8 cellular contexts compared by ENCODE assay signal in genomic region chr17:63774141-63774981, GRCh38. TPM values are rescaled to one million over a fixed set of nuclear protein-coding genes. Genes with fewer than 3 reads are reported as not detected.
DNase-seq lines count a peak whose midpoint lies in the region; ATAC-seq, FAIRE-seq and TF ChIP-seq lines count a peak whose summit lies in the region.

A gene with protein sequence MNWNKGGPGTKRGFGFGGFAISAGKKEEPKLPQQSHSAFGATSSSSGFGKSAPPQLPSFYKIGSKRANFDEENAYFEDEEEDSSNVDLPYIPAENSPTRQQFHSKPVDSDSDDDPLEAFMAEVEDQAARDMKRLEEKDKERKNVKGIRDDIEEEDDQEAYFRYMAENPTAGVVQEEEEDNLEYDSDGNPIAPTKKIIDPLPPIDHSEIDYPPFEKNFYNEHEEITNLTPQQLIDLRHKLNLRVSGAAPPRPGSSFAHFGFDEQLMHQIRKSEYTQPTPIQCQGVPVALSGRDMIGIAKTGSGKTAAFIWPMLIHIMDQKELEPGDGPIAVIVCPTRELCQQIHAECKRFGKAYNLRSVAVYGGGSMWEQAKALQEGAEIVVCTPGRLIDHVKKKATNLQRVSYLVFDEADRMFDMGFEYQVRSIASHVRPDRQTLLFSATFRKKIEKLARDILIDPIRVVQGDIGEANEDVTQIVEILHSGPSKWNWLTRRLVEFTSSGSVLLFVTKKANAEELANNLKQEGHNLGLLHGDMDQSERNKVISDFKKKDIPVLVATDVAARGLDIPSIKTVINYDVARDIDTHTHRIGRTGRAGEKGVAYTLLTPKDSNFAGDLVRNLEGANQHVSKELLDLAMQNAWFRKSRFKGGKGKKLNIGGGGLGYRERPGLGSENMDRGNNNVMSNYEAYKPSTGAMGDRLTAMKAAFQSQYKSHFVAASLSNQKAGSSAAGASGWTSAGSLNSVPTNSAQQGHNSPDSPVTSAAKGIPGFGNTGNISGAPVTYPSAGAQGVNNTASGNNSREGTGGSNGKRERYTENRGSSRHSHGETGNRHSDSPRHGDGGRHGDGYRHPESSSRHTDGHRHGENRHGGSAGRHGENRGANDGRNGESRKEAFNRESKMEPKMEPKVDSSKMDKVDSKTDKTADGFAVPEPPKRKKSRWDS (plus strand): TSS chr17:63774170. CDS start chr17:63787050, 12,880 bp downstream.

- peak; percentile 14 for ATAC-seq in GM21723 (IDR thresholded peaks at IDR 0.05; ENCODE audit: unreplicated experiment)
- ATAC-seq in stimulated activated naive CD8-positive, alpha-beta T cell treated with anti-CD3 and anti-CD28 coated beads, Interleukin-15, amount 100 ng/mL, for 72 hours = peak; percentile 23
- ATAC-seq in HG02973 (IDR thresholded peaks at IDR 0.05; ENCODE audit: unreplicated experiment) = no peak

- H3K4me3 ChIP-seq in H1 (ENCODE audit: extremely low read depth in 1 of 4, insufficient read depth in 2 of 4, low read depth in 3 of 4, low read length in 4 of 4) (peak within 1 kb of the TSS; percentile 84 to 97 (median 94)), mesodermal cell (ENCODE audit: extremely low read depth, insufficient read depth, low read length, poor library complexity, severe bottlenecking) (peak within 1 kb of the TSS; percentile 100)

- peak within 1 kb of the TSS; percentile 50; the same call in 1 of the 2 replicates for H2BK12ac ChIP-seq in H1 (ENCODE audit: low read depth, low read length)

- no peak for TF ChIP-seq POLR2A in H1 (IDR thresholded peaks at IDR 0.05; ENCODE audit: control extremely low read depth in 1 of 2, low read depth in 2 of 2, low read length in 2 of 2)

- peak within 1 kb of the TSS; percentile 69 for H2AK5ac ChIP-seq in H1 (ENCODE audit: low read depth, low read length)

- H3K9me3 Mint-ChIP-seq in stimulated activated naive CD8-positive, alpha-beta T cell treated with anti-CD3 and anti-CD28 coated beads, Interleukin-15, amount 100 ng/mL, for 72 hours = no peaks in the 10 kb centered on the region

- H3K14ac ChIP-seq in H1 (ENCODE audit: insufficient read length) = no peak within 1 kb of the TSS

- H3K9me3 ChIP-seq in H1 (ENCODE audit: insufficient read depth in 2 of 2, low read depth in 1 of 2, low read length in 1 of 2) = no peaks in the 10 kb centered on the region
- H3K9me3 ChIP-seq in mesodermal cell (ENCODE audit: control insufficient read depth, low read length) = no peaks in the 10 kb centered on the region

- DNase-seq in D341Med (ENCODE audit: low spot score) = peak; percentile 77
- peak; percentile 71 for DNase-seq in NCI-H146 (lab: John Stamatoyannopoulos, UW)
- DNase-seq in activated CD4-positive, alpha-beta T cell treated with anti-CD3 and anti-CD28 coated beads, Interleukin-2, amount 50 U/mL, for 1 hour = peak; percentile 90
- no peak for DNase-seq in H1 (ENCODE audit: low read depth in 1 of 2, low spot score in 2 of 2)
- no peak for DNase-seq in stimulated activated naive CD8-positive, alpha-beta T cell treated with anti-CD3 and anti-CD28 coated beads, Interleukin-15, amount 100 ng/mL, for 72 hours

- peak within 1 kb of the TSS; percentile 89 to 98 for H3K4me2 ChIP-seq in H1 (ENCODE audit: insufficient read depth in 1 of 2, low read depth in 2 of 2, low read length in 2 of 2)

- H2BK5ac ChIP-seq in H1 (ENCODE audit: low read depth, low read length) = peak within 1 kb of the TSS; percentile 96

- H2AFZ ChIP-seq in H1 (ENCODE audit: low read length) = peak within 1 kb of the TSS; percentile 55; the same call in 1 of the 2 replicates

- H3K4me3 Mint-ChIP-seq in stimulated activated naive CD8-positive, alpha-beta T cell treated with anti-CD3 and anti-CD28 coated beads, Interleukin-15, amount 100 ng/mL, for 72 hours = peak within 1 kb of the TSS; percentile 99

- H3K23me2 ChIP-seq in H1 (ENCODE audit: low read depth, low read length) = peaks cover 11% of the 10 kb centered on the region

- POLR2A ChIA-PET in H1 (lab: Charles Lee; ENCODE audit: partially characterized antibody) = interaction anchor here (0.6 to 24.4 kb wide), 29 partner anchors 9 to 731 kb away, joined by 3 to 481 read pairs (median 6); partner anchors contain the start of genes FTSJ3, LIMD2, MAP3K3 and PSMC5

- peaks cover 55% of the 10 kb centered on the region for H3K4me1 Mint-ChIP-seq in stimulated activated naive CD8-positive, alpha-beta T cell treated with anti-CD3 and anti-CD28 coated beads, Interleukin-15, amount 100 ng/mL, for 72 hours

- no peaks in the 10 kb centered on the region for H3K27me3 ChIP-seq in H1 (replicated peaks in 1 of 4; ENCODE audit: control insufficient read depth in 3 of 4, extremely low read depth in 1 of 4, insufficient read depth in 3 of 4, low read length in 3 of 4)

- H3K27me3 Mint-ChIP-seq in stimulated activated naive CD8-positive, alpha-beta T cell treated with anti-CD3 and anti-CD28 coated beads, Interleukin-15, amount 100 ng/mL, for 72 hours = no peaks in the 10 kb centered on the region

- H3K79me2 ChIP-seq in H1 (ENCODE audit: control insufficient read depth in 1 of 2, insufficient read depth in 2 of 2, low read length in 2 of 2) = peaks cover 68 to 90% of the 10 kb centered on the region in 2 experiments

- H3K27ac Mint-ChIP-seq in stimulated activated naive CD8-positive, alpha-beta T cell treated with anti-CD3 and anti-CD28 coated beads, Interleukin-15, amount 100 ng/mL, for 72 hours = peak within 1 kb of the TSS; percentile 98

- H3K23ac ChIP-seq in H1 (ENCODE audit: insufficient read length) = no peak within 1 kb of the TSS

- no peak; a peak in 1 of 3 replicates for TF ChIP-seq EP300 in H1 (IDR thresholded peaks at IDR 0.05; ENCODE audit: borderline replicate concordance in 1 of 2, low read depth in 2 of 2, low read length in 2 of 2)

- peak within 1 kb of the TSS; percentile 98; the same call in 1 of the 2 replicates for H4K8ac ChIP-seq in H1 (ENCODE audit: extremely low read depth, insufficient read depth, low read length)

- no peak for TF ChIP-seq RAD21 in H1 (IDR thresholded peaks at IDR 0.05 in 1 of 2, conservative IDR thresholded peaks at IDR 0.05 in 1 of 2; ENCODE audit: low read depth in 2 of 2, low read length in 2 of 2)

- H3K79me1 ChIP-seq in H1 (ENCODE audit: low read depth, low read length) = no peaks in the 10 kb centered on the region; the same call in 1 of the 2 replicates

- H2BK15ac ChIP-seq in H1 (ENCODE audit: low read length) = peak within 1 kb of the TSS; percentile 34; the same call in 1 of the 2 replicates

- H4K20me1 ChIP-seq in H1 (replicated peaks in 1 of 2; ENCODE audit: control insufficient read depth in 1 of 2, insufficient read depth in 2 of 2, low read length in 2 of 2) = peaks cover 8 to 11% of the 10 kb centered on the region in 2 experiments

- H2BK20ac ChIP-seq in H1 (ENCODE audit: low read length) = no peak within 1 kb of the TSS

- H3K4ac ChIP-seq in H1 (replicated peaks; ENCODE audit: insufficient read length, low read depth, low read length) = peak within 1 kb of the TSS; percentile 84

- 2% methylated on average over 23 of the region's 67 CpGs; no CpG with 5 or more reads in 1 of the 2 experiments for WGBS in H1 (ENCODE audit: extremely low coverage in 1 of 2, insufficient coverage in 1 of 2, insufficient read length in 1 of 2, insufficient replicate concordance in 2 of 2, low coverage in 1 of 2, low lambda C conversion rate in 2 of 2, missing lambda C conversion rate in 1 of 2), 2 experiments
- WGBS in mesodermal cell (ENCODE audit: insufficient coverage in 2 of 2), 2 experiments = 0% methylated on average over 34 to 35 of the region's 67 CpGs

- peak in 2 of 3 experiments; percentile 3 to 5; a peak in 2 of 4 replicates for TF ChIP-seq CTCF in H1 (IDR thresholded peaks at IDR 0.05; ENCODE audit: control extremely low read depth in 1 of 3, insufficient read depth in 1 of 3, low read depth in 1 of 3, low read length in 3 of 3)

- CTCF ChIA-PET in H1 (lab: Charles Lee; ENCODE audit: partially characterized antibody) = interaction anchor here (0.6 to 1.6 kb wide), 7 partner anchors 9 to 81 kb away, joined by 3 to 10 read pairs (median 4); no protein-coding TSS in a partner anchor

- H4K5ac ChIP-seq in H1 (ENCODE audit: insufficient read length, low read depth, low read length) = peak within 1 kb of the TSS; percentile 94

- H3K4me1 ChIP-seq in H1 (replicated peaks in 1 of 4; ENCODE audit: control insufficient read depth in 3 of 4, insufficient read depth in 4 of 4, low read length in 3 of 4) (no peaks in the 10 kb centered on the region; a peak in 2 of 7 replicates), mesodermal cell (ENCODE audit: control insufficient read depth, insufficient read depth, low read length, poor library complexity, severe bottlenecking) (no peaks in the 10 kb centered on the region)

- peak within 1 kb of the TSS; percentile 80 for H4K91ac ChIP-seq in H1 (replicated peaks; ENCODE audit: insufficient read length, low read length)

- peak within 1 kb of the TSS; percentile 96 to 99 (median 98) for H3K9ac ChIP-seq in H1 (replicated peaks in 1 of 4; ENCODE audit: extremely low read depth in 1 of 4, low read depth in 3 of 4, low read length in 3 of 4)

- peak within 1 kb of the TSS; percentile 80 for H3K18ac ChIP-seq in H1 (ENCODE audit: extremely low read depth, low read length)

- peaks cover 3 to 19% (median 8%) of the 10 kb centered on the region in 4 experiments; a peak in 6 of 8 replicates for H3K36me3 ChIP-seq in H1 (ENCODE audit: control insufficient read depth in 2 of 4, insufficient read depth in 4 of 4, low read length in 3 of 4)
- H3K36me3 ChIP-seq in mesodermal cell (ENCODE audit: control insufficient read depth, insufficient read depth, low read length) = peaks cover 52% of the 10 kb centered on the region

- H3K56ac ChIP-seq in H1 (replicated peaks; ENCODE audit: insufficient read length, low read depth, low read length) = peak within 1 kb of the TSS; percentile 97

- no peak for FAIRE-seq in H1 (lab: Jason Lieb, UNC)

- H2BK120ac ChIP-seq in H1 (replicated peaks; ENCODE audit: low read depth, low read length) = peak within 1 kb of the TSS; percentile 7

- peak within 1 kb of the TSS; percentile 99 for H3K27ac ChIP-seq in H1 (ENCODE audit: low read depth, low read length)
- peak within 1 kb of the TSS; percentile 100 for H3K27ac ChIP-seq in mesodermal cell (ENCODE audit: low read depth, low read length, severe bottlenecking)

TF ChIP-seq in H1, 55 proteins besides CTCF, POLR2A, EP300 and RAD21 (continues in another document):
- TF ChIP-seq SP1 (IDR thresholded peaks at IDR 0.05; ENCODE audit: low read depth, low read length) (no peak), KDM1A (IDR thresholded peaks at IDR 0.05; ENCODE audit: borderline replicate concordance, low read length) (no peak), BCL11A (IDR thresholded peaks at IDR 0.05; ENCODE audit: low read depth in 2 of 2, low read length in 2 of 2) (no peak)

RNA-seq across cellular contexts. Expression of the gene that starts here (rescaled TPM):
- total RNA-seq in H1 (2021; fragmentation: NEBNext Ultra II Directional; extraction: Animal tissue kit (Norgen Biotek cat#: 25700)) = 114 and 120 TPM in 2 replicates
- 37.4 and 40.6 TPM in 2 replicates for polyA plus RNA-seq in H1 (2011; rRNA removed)
- polyA plus RNA-seq in H1 (2011; cell fraction: cytosol; rRNA removed) = 82.5 TPM
- 59.2 TPM for polyA plus RNA-seq in H1 (2011; cell fraction: nucleus; rRNA removed)
- polyA plus RNA-seq in H1 (2012, experiment 1 of 2) = 84.5 to 127 TPM (median 99.4 TPM) in 4 replicates
- 10.4 TPM for polyA plus RNA-seq in H1 (2012, experiment 2 of 2)
- polyA plus RNA-seq in H1 (2013, experiment 1 of 2) = 67.2 TPM
- 70.0 TPM for polyA plus RNA-seq in H1 (2013, experiment 2 of 2)
- 65.6 and 112 TPM in 2 replicates for polyA minus RNA-seq in H1 (2011; rRNA and poly(A)+ RNA removed)
- 46.3 TPM for polyA minus RNA-seq in H1 (2011; cell fraction: cytosol; rRNA and poly(A)+ RNA removed)
- polyA minus RNA-seq in H1 (2011; cell fraction: nucleus; rRNA and poly(A)+ RNA removed) = 124 TPM
- 81.7 TPM for polyA plus RNA-seq in mesodermal cell (2013, experiment 1 of 2)
- polyA plus RNA-seq in mesodermal cell (2013, experiment 2 of 2) = 86.5 TPM

Comparison
In these comparisons a context has a peak if more than half of its experiments do, and no peak if none do; other contexts are left out.
1. DNase-seq: peak in D341Med (single experiment), NCI-H146 (single experiment) and activated CD4-positive, alpha-beta T cell treated with anti-CD3 and anti-CD28 coated beads, Interleukin-2, amount 50 U/mL, for 1 hour (single experiment); none in H1 (0 of 2) and stimulated activated naive CD8-positive, alpha-beta T cell treated with anti-CD3 and anti-CD28 coated beads, Interleukin-15, amount 100 ng/mL, for 72 hours (0 of 2).